10 cellular contexts compared by ENCODE assay signal in genomic region chr11:11171854-11172253, GRCh38.
DNase-seq lines count a peak whose midpoint lies in the region; ATAC-seq and TF ChIP-seq lines count a peak whose summit lies in the region.
"Had no signal": no experiment of that assay in that cellular context is flagged by ENCODE, and none has a peak within 500 bp of the region (broad histone marks: within the 10 kb centered on the region; RNA-seq: fewer than 3 reads in every experiment).

No MANE protein-coding gene starts in this region.

- H3K23ac ChIP-seq in H9 (ENCODE audit: insufficient read length, low read depth, low read length): no peak overlapping the region

- H3K4me1 ChIP-seq in muscle layer of colon (ENCODE audit: insufficient read depth, low read length): peaks cover 25% of the 10 kb centered on the region
- H3K4me1 ChIP-seq in H9 (ENCODE audit: insufficient read depth, low read length): no peaks in the 10 kb centered on the region
- H3K4me1 ChIP-seq in GM23338 (ENCODE audit: insufficient read depth): no peaks in the 10 kb centered on the region

- DNase-seq in LHCN-M2 (ENCODE audit: low read depth) (peak; percentile 92), germinal center (ENCODE audit: low spot score) (no peak), H9 (no peak), GM23338 (ENCODE audit: low spot score) (no peak), Calu3 (no peak)

- H4K91ac ChIP-seq in H9 (ENCODE audit: insufficient read length, low read depth, low read length): no peak overlapping the region

- H3K27ac Mint-ChIP-seq in H9 (no peak overlapping the region), GM23338 (no peak overlapping the region), Calu3 (ENCODE audit: unreplicated experiment) (no peak overlapping the region)

- no peak overlapping the region for H3K18ac ChIP-seq in H9 (ENCODE audit: insufficient read length, low read depth, low read length)

- ATAC-seq in GM18517 (IDR thresholded peaks at IDR 0.05; ENCODE audit: unreplicated experiment) (peak; percentile 98), GM21529 (IDR thresholded peaks at IDR 0.05; ENCODE audit: unreplicated experiment) (peak; percentile 90), GM23338 (no peak)

- H3K36me3 Mint-ChIP-seq in H9 (ENCODE audit: insufficient read depth in 1 of 3, low read depth in 3 of 3) (0 out of 7 replicates have a peak, but pooled peaks cover 0 to 4% (median 0%) of the 10 kb centered on the region in 3 experiments), GM23338 (ENCODE audit: low read depth) (no peaks in the 10 kb centered on the region), Calu3 (ENCODE audit: insufficient read depth, unreplicated experiment) (no peaks in the 10 kb centered on the region)

- H2AFZ ChIP-seq in H9 (ENCODE audit: low read length) (no peak overlapping the region), GM23338 (no peak overlapping the region)

- no peaks in the 10 kb centered on the region for H3K23me2 ChIP-seq in H9 (ENCODE audit: insufficient read length, low read depth, low read length, poor library complexity, severe bottlenecking)

- H2BK5ac ChIP-seq in H9 (ENCODE audit: insufficient read length, low read length): no peak overlapping the region

- H3K4me3 Mint-ChIP-seq in H9 (no peak overlapping the region), GM23338 (no peak overlapping the region), Calu3 (ENCODE audit: low read depth, unreplicated experiment) (no peak overlapping the region)

- H2BK15ac ChIP-seq in H9 (ENCODE audit: low read depth, low read length): no peak overlapping the region

- no peak overlapping the region for H2BK20ac ChIP-seq in H9 (ENCODE audit: low read depth, low read length, poor library complexity, severe bottlenecking)

- H4K20me1 ChIP-seq in H9 (ENCODE audit: control insufficient read depth, insufficient read depth, insufficient read length) (no peaks in the 10 kb centered on the region), GM23338 (replicated peaks; ENCODE audit: insufficient read depth) (no peaks in the 10 kb centered on the region)

- WGBS in H9 (ENCODE audit: extremely low coverage, insufficient read length, low lambda C conversion rate): no CpG with 5 or more reads among the region's 1 CpG

- intact Hi-C loops in Calu3 (cut with micrococcal nuclease; ENCODE audit: unreplicated experiment): no loop called here

- H3K4ac ChIP-seq in H9 (ENCODE audit: low read depth, low read length): no peak overlapping the region

- H3K9me2 ChIP-seq in GM23338 (ENCODE audit: insufficient read depth): 0 out of 2 replicates have a peak, but pooled peaks cover 9% of the 10 kb centered on the region

- H3K79me1 ChIP-seq in H9 (ENCODE audit: insufficient read depth, low read depth, low read length, poor library complexity, severe bottlenecking): no peaks in the 10 kb centered on the region

- H2AK5ac ChIP-seq in H9 (ENCODE audit: insufficient read length, low read length): no peak overlapping the region

- H2BK12ac ChIP-seq in H9 (ENCODE audit: insufficient read length, low read depth, low read length): no peak overlapping the region

- H3K9ac ChIP-seq in muscle layer of colon (ENCODE audit: low read length) (no peak overlapping the region), H9 (ENCODE audit: extremely low read depth, insufficient read length, low read length) (no peak overlapping the region)

- H3K36me3 ChIP-seq in muscle layer of colon (ENCODE audit: insufficient read depth, low read length): no peaks in the 10 kb centered on the region
- H3K36me3 ChIP-seq in GM23338 (ENCODE audit: insufficient read depth): no peaks in the 10 kb centered on the region
- H3K36me3 ChIP-seq: thoracic aorta had no signal

- no peak overlapping the region for H3K56ac ChIP-seq in H9 (ENCODE audit: insufficient read length, low read depth, low read length)

- CTCF ChIA-PET in Calu3 (lab: Charles Lee): no interaction called here

- H3K14ac ChIP-seq in H9 (ENCODE audit: insufficient read depth, low read length): no peak overlapping the region

- H4K5ac ChIP-seq in H9 (ENCODE audit: insufficient read length, low read depth, low read length): no peak overlapping the region

- H2BK120ac ChIP-seq in H9 (ENCODE audit: low read depth, low read length, poor library complexity, severe bottlenecking): no peak overlapping the region

- H3K9me3 Mint-ChIP-seq in H9: peaks cover 0 to 2% of the 10 kb centered on the region in 2 experiments; a peak in 1 of 5 replicates
- H3K9me3 Mint-ChIP-seq in GM23338: no peaks in the 10 kb centered on the region
- no peaks in the 10 kb centered on the region for H3K9me3 Mint-ChIP-seq in Calu3 (ENCODE audit: low read depth, unreplicated experiment)

- no peaks in the 10 kb centered on the region for H3K79me2 ChIP-seq in H9 (ENCODE audit: insufficient read depth, low read length)
- H3K79me2 ChIP-seq in GM23338 (replicated peaks; ENCODE audit: insufficient read depth): no peaks in the 10 kb centered on the region

- no peak overlapping the region for H3K4me3 ChIP-seq in muscle layer of colon (ENCODE audit: low read depth in 1 of 2, low read length in 2 of 2)
- no peak overlapping the region for H3K4me3 ChIP-seq in GM23338
- H3K4me3 ChIP-seq: lung, thoracic aorta had no signal

- H3K9me3 ChIP-seq in muscle layer of colon (ENCODE audit: low read length) (no peaks in the 10 kb centered on the region), H9 (ENCODE audit: control insufficient read depth, low read depth, low read length) (no peaks in the 10 kb centered on the region)
- H3K9me3 ChIP-seq: thoracic aorta had no signal

- H3K4me1 Mint-ChIP-seq in H9 (peaks cover 4 to 5% of the 10 kb centered on the region in 2 experiments; a peak in 2 of 4 replicates), GM23338 (peaks cover 3% of the 10 kb centered on the region; the same call in 2 of the 3 replicates), Calu3 (ENCODE audit: low read depth, unreplicated experiment) (no peaks in the 10 kb centered on the region)

- H3K27ac ChIP-seq in muscle layer of colon (ENCODE audit: low read depth, low read length) (peak overlapping the region; percentile 13), H9 (ENCODE audit: insufficient read length, low read depth, low read length) (no peak overlapping the region), GM23338 (ENCODE audit: low read depth) (no peak overlapping the region)
- H3K27ac ChIP-seq: thoracic aorta had no signal

- H3K27me3 ChIP-seq in muscle layer of colon (ENCODE audit: control insufficient read depth in 1 of 2, insufficient read depth in 2 of 2, low read length in 2 of 2) (no peaks in the 10 kb centered on the region), H9 (ENCODE audit: insufficient read depth, low read length) (no peaks in the 10 kb centered on the region), GM23338 (ENCODE audit: insufficient read depth) (no peaks in the 10 kb centered on the region)

- no TSS peak for BruUV-seq in Calu3 (replicated peaks; lab: Mats Ljungman, UMichigan)

- H3K4me2 ChIP-seq in H9 (ENCODE audit: insufficient read depth, insufficient read length, low read length) (no peak overlapping the region), GM23338 (no peak overlapping the region)

- H4K8ac ChIP-seq in H9 (replicated peaks; ENCODE audit: insufficient read length, low read depth, low read length): no peak overlapping the region

- no peaks in the 10 kb centered on the region for H3F3A ChIP-seq in GM23338 (replicated peaks; ENCODE audit: low read depth)

- TF ChIP-seq CTCF in H9 (conservative IDR thresholded peaks at IDR 0.05): no peak
- no peak for TF ChIP-seq CTCF in GM23338 (conservative IDR thresholded peaks at IDR 0.05; ENCODE audit: low read depth in 2 of 2)
- TF ChIP-seq CTCF in Calu3 (IDR thresholded peaks at IDR 0.05; ENCODE audit: unreplicated experiment): no peak

- H3T11ph ChIP-seq in H9 (ENCODE audit: low read length): no peak overlapping the region

- H3K27me3 Mint-ChIP-seq in H9 (ENCODE audit: low read depth): peaks cover 5% of the 10 kb centered on the region
- H3K27me3 Mint-ChIP-seq in GM23338 (ENCODE audit: insufficient read depth, low read depth, poor library complexity): no peaks in the 10 kb centered on the region
- peaks cover 34% of the 10 kb centered on the region for H3K27me3 Mint-ChIP-seq in Calu3 (ENCODE audit: unreplicated experiment)
